ENCODE assay signal across 21 cellular contexts in genomic region chr2:188307850-188308283, GRCh38. TPM values are rescaled to one million over a fixed set of nuclear protein-coding genes. Genes with fewer than 3 reads are reported as not detected.
DNase-seq lines count a peak whose midpoint lies in the region; FAIRE-seq and TF ChIP-seq lines count a peak whose summit lies in the region.
"Had no signal": no experiment of that assay in that cellular context is flagged by ENCODE, and none has a peak within 500 bp of the region (broad histone marks: within the 10 kb centered on the region; RNA-seq: fewer than 3 reads in every experiment).

No MANE protein-coding gene starts in this region.

- no peaks in the 10 kb centered on the region for H3K27me3 Mint-ChIP-seq in nephron (ENCODE audit: low read depth)
- H3K27me3 Mint-ChIP-seq: T-helper 17 cell had no signal

- no peak for TF ChIP-seq RAD21 in H1 (IDR thresholded peaks at IDR 0.05 in 1 of 2, conservative IDR thresholded peaks at IDR 0.05 in 1 of 2; ENCODE audit: low read depth in 2 of 2, low read length in 2 of 2)

- H3K14ac ChIP-seq in H1 (ENCODE audit: insufficient read length) = no peak overlapping the region

- no peak overlapping the region for H2BK12ac ChIP-seq in H1 (ENCODE audit: low read depth, low read length)

- FAIRE-seq in H1 (lab: Jason Lieb, UNC) = no peak
- FAIRE-seq: D721Med, GM12891, H54 had no signal

- no peaks in the 10 kb centered on the region for H3K27me3 ChIP-seq in MG63
- H3K27me3 ChIP-seq in H1 (replicated peaks in 1 of 4; ENCODE audit: control insufficient read depth in 3 of 4, extremely low read depth in 1 of 4, insufficient read depth in 3 of 4, low read length in 3 of 4) = no peaks in the 10 kb centered on the region

- H3K4me3 Mint-ChIP-seq in nephron = no peak overlapping the region
- H3K4me3 Mint-ChIP-seq: CD8-positive, alpha-beta T cell; T-helper 17 cell had no signal

- H3K23ac ChIP-seq in H1 (ENCODE audit: insufficient read length) = no peak overlapping the region

- peaks cover 4% of the 10 kb centered on the region for H3K9me3 Mint-ChIP-seq in nephron

- no peak overlapping the region for H2BK5ac ChIP-seq in H1 (ENCODE audit: low read depth, low read length)

- no peak for TF ChIP-seq EP300 in H1 (IDR thresholded peaks at IDR 0.05; ENCODE audit: borderline replicate concordance in 1 of 2, low read depth in 2 of 2, low read length in 2 of 2)

- CTCF ChIA-PET in H1 (lab: Charles Lee; ENCODE audit: partially characterized antibody) (interaction anchor here (0.8 to 4.0 kb wide), 5 partner anchors 11 to 62 kb away, joined by 3 to 22 read pairs (median 3); partner anchors contain the start of gene GULP1), RWPE1 (lab: Yijun Ruan, JAX) (interaction anchor here (0.7 kb wide), 1 partner anchor 679 kb away, joined by 7 read pairs; no protein-coding TSS in a partner anchor)

- no peak overlapping the region for H3K56ac ChIP-seq in H1 (replicated peaks; ENCODE audit: insufficient read length, low read depth, low read length)

- peaks cover 24 to 98% of the 10 kb centered on the region in 2 experiments for H3K79me2 ChIP-seq in H1 (ENCODE audit: control insufficient read depth in 1 of 2, insufficient read depth in 2 of 2, low read length in 2 of 2)

- H4K5ac ChIP-seq in H1 (ENCODE audit: insufficient read length, low read depth, low read length) = peak overlapping the region; percentile 48

- H3K9me3 ChIP-seq in MG63 (no peaks in the 10 kb centered on the region), H1 (ENCODE audit: insufficient read depth in 2 of 2, low read depth in 1 of 2, low read length in 1 of 2) (no peaks in the 10 kb centered on the region; a peak in 2 of 4 replicates)

- H3K4me3 ChIP-seq in MG63 (no peak overlapping the region), H1 (ENCODE audit: extremely low read depth in 1 of 4, insufficient read depth in 2 of 4, low read depth in 3 of 4, low read length in 4 of 4) (no peak overlapping the region; a peak in 1 of 8 replicates)

- TF ChIP-seq CTCF in H1 (IDR thresholded peaks at IDR 0.05; ENCODE audit: control extremely low read depth in 1 of 3, insufficient read depth in 1 of 3, low read depth in 1 of 3, low read length in 3 of 3) = no peak
- no peak for TF ChIP-seq CTCF in nephron (IDR thresholded peaks at IDR 0.05; ENCODE audit: unreplicated experiment in 3 of 3)
- TF ChIP-seq CTCF in RWPE1 (conservative IDR thresholded peaks at IDR 0.05; ENCODE audit: low read depth) = no peak

- H2BK15ac ChIP-seq in H1 (ENCODE audit: low read length) = no peak overlapping the region

- H2AFZ ChIP-seq in H1 (ENCODE audit: low read length) = no peak overlapping the region

- no peak overlapping the region for H3K9ac ChIP-seq in H1 (replicated peaks in 1 of 4; ENCODE audit: extremely low read depth in 1 of 4, low read depth in 3 of 4, low read length in 3 of 4)

- peaks cover 0 to 2% of the 10 kb centered on the region in 2 experiments for H4K20me1 ChIP-seq in H1 (replicated peaks in 1 of 2; ENCODE audit: control insufficient read depth in 1 of 2, insufficient read depth in 2 of 2, low read length in 2 of 2)

- peaks cover 4 to 21% (median 20%) of the 10 kb centered on the region in 4 experiments; a peak in 6 of 7 replicates for H3K4me1 ChIP-seq in H1 (replicated peaks in 1 of 4; ENCODE audit: control insufficient read depth in 3 of 4, insufficient read depth in 4 of 4, low read length in 3 of 4)

- H3K27ac ChIP-seq in H1 (ENCODE audit: low read depth, low read length) = no peak overlapping the region
- H3K27ac ChIP-seq in RWPE1 = no peak overlapping the region

- H3K79me1 ChIP-seq in H1 (ENCODE audit: low read depth, low read length) = peaks cover 3% of the 10 kb centered on the region; the same call in 1 of the 2 replicates

- H4K8ac ChIP-seq in H1 (ENCODE audit: extremely low read depth, insufficient read depth, low read length) = no peak overlapping the region

- H3K18ac ChIP-seq in H1 (ENCODE audit: extremely low read depth, low read length) = no peak overlapping the region

- peaks cover 10% of the 10 kb centered on the region for H3K36me3 Mint-ChIP-seq in nephron (ENCODE audit: low read depth)
- H3K36me3 Mint-ChIP-seq: CD8-positive, alpha-beta T cell had no signal

- H3K4ac ChIP-seq in H1 (replicated peaks; ENCODE audit: insufficient read length, low read depth, low read length) = no peak overlapping the region

- peak overlapping the region; percentile 9 to 40 (median 32) for H3K27ac Mint-ChIP-seq in nephron
- H3K27ac Mint-ChIP-seq: CD8-positive, alpha-beta T cell; T-helper 17 cell had no signal

- H2BK20ac ChIP-seq in H1 (ENCODE audit: low read length) = no peak overlapping the region

- no peaks in the 10 kb centered on the region for H3K36me3 ChIP-seq in MG63
- peaks cover 0 to 4% (median 0%) of the 10 kb centered on the region in 4 experiments; a peak in 1 of 8 replicates for H3K36me3 ChIP-seq in H1 (ENCODE audit: control insufficient read depth in 2 of 4, insufficient read depth in 4 of 4, low read length in 3 of 4)

- POLR2A ChIA-PET in H1 (lab: Charles Lee; ENCODE audit: partially characterized antibody) = interaction anchor here (0.9 to 3.9 kb wide), 3 partner anchors 11 to 34 kb away, joined by 3 to 29 read pairs (median 12); partner anchors contain the start of gene GULP1
- POLR2A ChIA-PET in RWPE1 (lab: Yijun Ruan, JAX; ENCODE audit: low non-redundant PET) = no interaction called here

- TF ChIP-seq POLR2A in H1 (IDR thresholded peaks at IDR 0.05; ENCODE audit: control extremely low read depth in 1 of 2, low read depth in 2 of 2, low read length in 2 of 2) = no peak

- peak overlapping the region; percentile 28 for H2BK120ac ChIP-seq in H1 (replicated peaks; ENCODE audit: low read depth, low read length)

- H3K4me2 ChIP-seq in H1 (ENCODE audit: insufficient read depth in 1 of 2, low read depth in 2 of 2, low read length in 2 of 2) = no peak overlapping the region

- H2AK5ac ChIP-seq in H1 (ENCODE audit: low read depth, low read length) = no peak overlapping the region

- peak; percentile 54 for DNase-seq in ELR (ENCODE audit: low read depth)
- peak; percentile 25 for DNase-seq in MG63
- no peak for DNase-seq in H1 (ENCODE audit: low read depth in 1 of 2, low spot score in 2 of 2)
- no peak for DNase-seq in RWPE1 (ENCODE audit: low spot score)
- DNase-seq in UCSD-AML1 (lab: John Stamatoyannopoulos, UW; ENCODE audit: unreplicated experiment) = no peak
- DNase-seq in 8988T = no peak
- no peak for DNase-seq in OCI-M1 (lab: John Stamatoyannopoulos, UW)
- DNase-seq: CD8-positive, alpha-beta T cell; DMS79 treated with DMSO at 0.1 percent for 48 hours; GF-D8; NCI-H1436; NCI-H2029; NCI-H2171; NCI-H446; NCI-H69; Right ventricle myocardium superior; T-helper 17 cell had no signal

- 97% methylated on average over 2 of the region's 2 CpGs; no CpG with 5 or more reads in 1 of the 2 experiments for WGBS in H1 (ENCODE audit: extremely low coverage in 1 of 2, insufficient coverage in 1 of 2, insufficient read length in 1 of 2, insufficient replicate concordance in 2 of 2, low coverage in 1 of 2, low lambda C conversion rate in 2 of 2, missing lambda C conversion rate in 1 of 2), 2 experiments

- peaks cover 24% of the 10 kb centered on the region for H3K4me1 Mint-ChIP-seq in nephron
- H3K4me1 Mint-ChIP-seq: T-helper 17 cell had no signal

- no peaks in the 10 kb centered on the region; the same call in 1 of the 2 replicates for H3K23me2 ChIP-seq in H1 (ENCODE audit: low read depth, low read length)

- no peak overlapping the region for H4K91ac ChIP-seq in H1 (replicated peaks; ENCODE audit: insufficient read length, low read length)

TF ChIP-seq in H1, 55 proteins besides CTCF, POLR2A, EP300 and RAD21:
- TF ChIP-seq POLR2AphosphoS5 (IDR thresholded peaks at IDR 0.05; ENCODE audit: low read depth, low read length) (no peak), HDAC6 (IDR thresholded peaks at IDR 0.05; ENCODE audit: low read depth, low read length) (no peak), BCL11A (IDR thresholded peaks at IDR 0.05; ENCODE audit: low read depth in 2 of 2, low read length in 2 of 2) (no peak), EZH2 (IDR thresholded peaks at IDR 0.05; ENCODE audit: low read depth, low read length, severe bottlenecking) (no peak), JUN (IDR thresholded peaks at IDR 0.05; ENCODE audit: low read depth, low read length) (no peak), SRF (IDR thresholded peaks at IDR 0.05; ENCODE audit: low read depth, low read length) (no peak)

RNA-seq across cellular contexts. Expression of gene GULP1, which starts 16.2 kb away (rescaled TPM):
- 14.6 and 102 TPM in 2 replicates for total RNA-seq in MG63 (2014; rRNA removed; shearing (Covaris generic); ENCODE audit: low replicate concordance)
- total RNA-seq in H1 (2021; fragmentation: NEBNext Ultra II Directional; extraction: Animal tissue kit (Norgen Biotek cat#: 25700)) = 130 and 139 TPM in 2 replicates
- polyA plus RNA-seq in H1 (2011; rRNA removed) = 56.4 and 69.7 TPM in 2 replicates
- 69.1 TPM for polyA plus RNA-seq in H1 (2011; cell fraction: cytosol; rRNA removed)
- 80.6 TPM for polyA plus RNA-seq in H1 (2011; cell fraction: nucleus; rRNA removed)
- polyA plus RNA-seq in H1 (2012, experiment 1 of 2) = 64.6 to 96.2 TPM (median 88.8 TPM) in 4 replicates
- 8.6 TPM for polyA plus RNA-seq in H1 (2012, experiment 2 of 2)
- 131 TPM for polyA plus RNA-seq in H1 (2013, experiment 1 of 2)
- polyA plus RNA-seq in H1 (2013, experiment 2 of 2) = 136 TPM
- 101 and 170 TPM in 2 replicates for polyA minus RNA-seq in H1 (2011; rRNA and poly(A)+ RNA removed)
- polyA minus RNA-seq in H1 (2011; cell fraction: cytosol; rRNA and poly(A)+ RNA removed) = 112 TPM
- 251 TPM for polyA minus RNA-seq in H1 (2011; cell fraction: nucleus; rRNA and poly(A)+ RNA removed)
- total RNA-seq: CD8-positive, alpha-beta T cell; T-helper 17 cell had no signal

Comparison
In these comparisons a context has a peak if more than half of its experiments do, and no peak if none do; other contexts are left out.
1. DNase-seq: peak in ELR (single experiment) and MG63 (single experiment); none in H1 (0 of 2), RWPE1 (single experiment), UCSD-AML1 (single experiment), 8988T (single experiment) and OCI-M1 (single experiment).